In genomic region chr6:43716099-43716498, GRCh38 we compare ENCODE assay signal across 16 cellular contexts. TPM values are rescaled to one million over a fixed set of nuclear protein-coding genes. Genes with fewer than 3 reads are reported as not detected.
DNase-seq lines count a peak whose midpoint lies in the region; ATAC-seq, FAIRE-seq and TF ChIP-seq lines count a peak whose summit lies in the region.
"Had no signal": no experiment of that assay in that cellular context is flagged by ENCODE, and none has a peak within 500 bp of the region (broad histone marks: within the 10 kb centered on the region; RNA-seq: fewer than 3 reads in every experiment).

No MANE protein-coding gene starts in this region.

- in situ Hi-C loops in K562 (cut with MboI): no loop called here

- TF ChIP-seq EP300 in K562 (IDR thresholded peaks at IDR 0.05; ENCODE audit: low read length): no peak

- WGBS in K562 (ENCODE audit: insufficient coverage, low coverage, missing lambda C conversion rate): 53% methylated on average over 9 of the region's 9 CpGs
- WGBS in aorta, 2 donors: 17 to 27% methylated on average over 8 to 9 of the region's 9 CpGs

- peaks cover 26 to 28% of the 10 kb centered on the region in 2 experiments for H3K4me1 ChIP-seq in K562 (replicated peaks in 1 of 2; ENCODE audit: control insufficient read depth in 2 of 2, insufficient read depth in 2 of 2, low read length in 2 of 2)
- H3K4me1 ChIP-seq in left lung: peaks cover 0 to 10% of the 10 kb centered on the region in 2 donors
- H3K4me1 ChIP-seq in aorta (ENCODE audit: control insufficient read depth in 1 of 2, insufficient read depth in 2 of 2, low read length in 2 of 2): no peaks in the 10 kb centered on the region

- CTCF ChIA-PET in K562 (lab: Yijun Ruan, JAX; ENCODE audit: low intra/inter-chr PET ratio): no interaction called here

- H3K4me2 ChIP-seq in K562 (ENCODE audit: insufficient read depth, low read length): no peak overlapping the region

- H3K4me3 Mint-ChIP-seq in T-helper 2 cell treated with Interferon-gamma antibody and Interleukin-4, amounts not matched to agents 5 μg/mL and 100 μg/mL, for 36 hours: no peak overlapping the region
- H3K4me3 Mint-ChIP-seq: activated CD8-positive, alpha-beta T cell treated with anti-CD3 and anti-CD28 coated beads, Interleukin-2, amount 10 ng/mL, durations not matched to agents 7 days and 5 days; central memory CD8-positive, alpha-beta T cell had no signal

- no peak overlapping the region for H2AFZ ChIP-seq in K562 (ENCODE audit: low read depth, low read length)

- peak overlapping the region in 1 of 2 experiments; percentile 37; a peak in 2 of 4 replicates for H3K9ac ChIP-seq in K562 (ENCODE audit: insufficient read depth in 1 of 2, low read depth in 2 of 2, low read length in 2 of 2)

- H3K4me1 Mint-ChIP-seq in T-helper 2 cell treated with Interferon-gamma antibody and Interleukin-4, amounts not matched to agents 5 μg/mL and 100 μg/mL, for 36 hours (ENCODE audit: low read depth): peaks cover 2% of the 10 kb centered on the region
- H3K4me1 Mint-ChIP-seq: central memory CD8-positive, alpha-beta T cell had no signal

- H3K36me3 Mint-ChIP-seq in T-helper 2 cell treated with Interferon-gamma antibody and Interleukin-4, amounts not matched to agents 5 μg/mL and 100 μg/mL, for 36 hours (ENCODE audit: low read depth): no peaks in the 10 kb centered on the region
- H3K36me3 Mint-ChIP-seq: stimulated activated naive B cell treated with anti-CD40 and anti-IgM and Interleukin-4, amounts not matched to agents 10 μg/mL and 1 μg/mL and 100 μg/mL, for 72 hours had no signal

- no peaks in the 10 kb centered on the region for H4K20me1 ChIP-seq in K562 (replicated peaks; ENCODE audit: control insufficient read depth, insufficient read depth, low read length)

- no peaks in the 10 kb centered on the region for H3K79me2 ChIP-seq in K562 (ENCODE audit: control insufficient read depth, insufficient read depth, low read length)

- DNase-seq in Right ventricle myocardium inferior (ENCODE audit: missing footprints) (no peak), cardiac septum (ENCODE audit: low spot score) (no peak), K562 (ENCODE audit: extremely low read depth in 1 of 4, low spot score in 3 of 4) (no peak), left lung (no peak), aorta (peak; percentile 79 to 80), left lobe of liver (ENCODE audit: low spot score) (no peak)
- DNase-seq in T-helper 2 cell treated with Interferon-gamma antibody and Interleukin-4, amounts not matched to agents 5 μg/mL and 100 μg/mL, for 36 hours (ENCODE audit: low spot score): no peak
- DNase-seq: activated CD8-positive, alpha-beta T cell treated with anti-CD3 and anti-CD28 coated beads, Interleukin-2, amount 10 ng/mL, durations not matched to agents 7 days and 5 days; activated gamma-delta T cell; PC-3; stimulated activated CD4-positive, alpha-beta T cell treated with anti-CD3 and anti-CD28 coated beads, Interleukin-4, amount 100 ng/mL, for 4 hours; stimulated activated naive B cell treated with anti-CD40 and anti-IgM and Interleukin-4, amounts not matched to agents 10 μg/mL and 1 μg/mL and 100 μg/mL, for 72 hours; T-helper 9 cell had no signal

- H3K27me3 ChIP-seq in K562 (ENCODE audit: control insufficient read depth in 2 of 2, insufficient read depth in 2 of 2, low read length in 2 of 2): no peaks in the 10 kb centered on the region
- H3K27me3 ChIP-seq in left lung: peaks cover 0 to 18% of the 10 kb centered on the region in 2 donors
- no peaks in the 10 kb centered on the region for H3K27me3 ChIP-seq in aorta (ENCODE audit: control insufficient read depth in 1 of 2, insufficient read depth in 2 of 2, low read length in 1 of 2)

- peaks cover 13% of the 10 kb centered on the region for H3K27me3 Mint-ChIP-seq in T-helper 2 cell treated with Interferon-gamma antibody and Interleukin-4, amounts not matched to agents 5 μg/mL and 100 μg/mL, for 36 hours (ENCODE audit: low read depth)

- H3K4me3 ChIP-seq in K562 (no peak overlapping the region), left lung (no peak overlapping the region), aorta (ENCODE audit: low read length in 2 of 2) (no peak overlapping the region)

- no peaks in the 10 kb centered on the region for H3K9me1 ChIP-seq in K562 (ENCODE audit: control insufficient read depth, insufficient read depth, low read length)

- TF ChIP-seq POLR2A in K562 (conservative IDR thresholded peaks at IDR 0.05): no peak

- H3K36me3 ChIP-seq in K562 (ENCODE audit: control insufficient read depth, insufficient read depth, low read length) (no peaks in the 10 kb centered on the region), left lung (no peaks in the 10 kb centered on the region), aorta (ENCODE audit: control insufficient read depth in 1 of 2, insufficient read depth in 2 of 2, low read length in 1 of 2) (no peaks in the 10 kb centered on the region)

- H3K27ac ChIP-seq in K562 (ENCODE audit: extremely low read depth, low read depth, low read length): no peak overlapping the region
- H3K27ac ChIP-seq in left lung: no peak overlapping the region
- H3K27ac ChIP-seq in aorta (ENCODE audit: low read depth in 1 of 2, low read length in 2 of 2): no peak overlapping the region
- H3K27ac ChIP-seq: epithelial cell of prostate had no signal

- no TSS peak for BruUV-seq in K562 (replicated peaks; lab: Mats Ljungman, UMichigan)

- TF ChIP-seq CTCF in K562 (IDR thresholded peaks at IDR 0.05 in 2 of 3, conservative IDR thresholded peaks at IDR 0.05 in 1 of 3; ENCODE audit: insufficient read depth in 2 of 3, low read depth in 1 of 3, low read length in 3 of 3) (no peak), left lung (IDR thresholded peaks at IDR 0.05) (no peak)

- intact Hi-C loops in Right ventricle myocardium inferior (cut with DNase I) (no loop called here), cardiac septum (cut with DNase I) (loop anchor here (5.0 kb wide), 1 partner anchor 34 kb away; no protein-coding TSS in a partner anchor), K562 (cut with micrococcal nuclease) (no loop called here), left lung (cut with DNase I) (no loop called here), aorta (cut with DNase I) (no loop called here)

- TF ChIP-seq RAD21 in K562 (CRISPR knock-in tag; conservative IDR thresholded peaks at IDR 0.05 in 1 of 2, IDR thresholded peaks at IDR 0.05 in 1 of 2): no peak

- H3K9me3 Mint-ChIP-seq in T-helper 2 cell treated with Interferon-gamma antibody and Interleukin-4, amounts not matched to agents 5 μg/mL and 100 μg/mL, for 36 hours: no peaks in the 10 kb centered on the region
- H3K9me3 Mint-ChIP-seq: central memory CD8-positive, alpha-beta T cell; stimulated activated naive B cell treated with anti-CD40 and anti-IgM and Interleukin-4, amounts not matched to agents 10 μg/mL and 1 μg/mL and 100 μg/mL, for 72 hours had no signal

- POLR2A ChIA-PET in K562 (lab: Yijun Ruan, JAX): interaction anchor here (0.6 to 2.9 kb wide), 4 partner anchors 9 to 557 kb away, joined by 3 to 17 read pairs (median 4); partner anchors contain the start of gene GTPBP2

- ATAC-seq in Right ventricle myocardium inferior (peak; percentile 47), K562 (no peak), left lung (peak; percentile 14), aorta (ENCODE audit: low FRiP score) (no peak), left lobe of liver (no peak), HG03097 (IDR thresholded peaks at IDR 0.05; ENCODE audit: low FRiP score, unreplicated experiment) (no peak)
- ATAC-seq: activated CD8-positive, alpha-beta T cell treated with anti-CD3 and anti-CD28 coated beads, Interleukin-2, amount 10 ng/mL, durations not matched to agents 7 days and 5 days; PC-3 had no signal

- H3K27ac Mint-ChIP-seq in T-helper 2 cell treated with Interferon-gamma antibody and Interleukin-4, amounts not matched to agents 5 μg/mL and 100 μg/mL, for 36 hours: no peak overlapping the region
- H3K27ac Mint-ChIP-seq: activated CD8-positive, alpha-beta T cell treated with anti-CD3 and anti-CD28 coated beads, Interleukin-2, amount 10 ng/mL, durations not matched to agents 7 days and 5 days; stimulated activated naive B cell treated with anti-CD40 and anti-IgM and Interleukin-4, amounts not matched to agents 10 μg/mL and 1 μg/mL and 100 μg/mL, for 72 hours had no signal

- H3K9me3 ChIP-seq in K562 (replicated peaks; ENCODE audit: control insufficient read depth, insufficient read depth, low read depth, low read length) (no peaks in the 10 kb centered on the region), left lung (no peaks in the 10 kb centered on the region), aorta (ENCODE audit: control insufficient read depth, low read length) (no peaks in the 10 kb centered on the region)

- no peak for FAIRE-seq in K562 (lab: Jason Lieb, UNC)

RNA-seq across cellular contexts. Expression of gene MRPS18A, which starts 28.5 kb away (rescaled TPM):
- total RNA-seq in Right ventricle myocardium inferior (43.1 TPM), cardiac septum (38.4 TPM), K562 (2014; rRNA removed) (130 and 161 TPM in 2 replicates), K562 (2014; rRNA removed; fragmentation: Illumina TruSeq; extraction: Trizol) (63.9 and 87.5 TPM in 2 replicates), K562 (2015; rRNA removed; fragmentation: Illumina TruSeq; extraction: Trizol) (115 and 119 TPM in 2 replicates), K562 (2021) (102 and 104 TPM in 2 replicates), left lung (10 to 100 TPM; 27.0 to 32.5 TPM), aorta (10 to 100 TPM; 26.1 to 26.5 TPM), left lobe of liver (26.6 TPM)
- 30.9 and 95.8 TPM in 2 replicates for total RNA-seq in K562 (2011; cell fraction: chromatin; rRNA removed; ENCODE audit: low replicate concordance)
- 81.3 and 96.7 TPM in 2 replicates for total RNA-seq in K562 (2011; cell fraction: nucleolus; rRNA removed)
- total RNA-seq in K562 (2011; cell fraction: nucleoplasm; rRNA removed): 48.8 and 57.7 TPM in 2 replicates
- polyA plus RNA-seq in K562 (2011; rRNA removed) (104 and 112 TPM in 2 replicates), K562 (2014; fragmentation: Illumina TruSeq; extraction: Trizol) (159 and 185 TPM in 2 replicates), K562 (2014; fragmentation: Nextera tagmentation; extraction: Ambion mirVana) (100 to 1,000 TPM; 204 to 243 TPM), K562 (2014; rRNA removed) (125 and 133 TPM in 2 replicates), aorta (10 to 100 TPM; 41.8 to 50.2 TPM)
- polyA plus RNA-seq in K562 (2011; cell fraction: cytosol; rRNA removed): 155 and 252 TPM in 2 replicates
- polyA plus RNA-seq in K562 (2011; cell fraction: nucleus; rRNA removed): 54.3 and 56.2 TPM in 2 replicates
- polyA plus RNA-seq in K562 (2012): 113 and 127 TPM in 2 replicates
- polyA minus RNA-seq in K562 (2011; rRNA and poly(A)+ RNA removed): 78.1 and 100 TPM in 2 replicates
- polyA minus RNA-seq in K562 (2011; cell fraction: cytosol; rRNA and poly(A)+ RNA removed): 41.0 and 52.2 TPM in 2 replicates
- 41.9 and 47.8 TPM in 2 replicates for polyA minus RNA-seq in K562 (2011; cell fraction: nucleus; rRNA and poly(A)+ RNA removed)

RNA-seq across cellular contexts. Expression of gene VEGFA, which starts 53.9 kb away (rescaled TPM):
- total RNA-seq in Right ventricle myocardium inferior (242 TPM), cardiac septum (233 TPM), K562 (2014; rRNA removed) (124 and 144 TPM in 2 replicates), K562 (2014; rRNA removed; fragmentation: Illumina TruSeq; extraction: Trizol) (66.5 and 70.7 TPM in 2 replicates), K562 (2015; rRNA removed; fragmentation: Illumina TruSeq; extraction: Trizol) (25.8 and 27.0 TPM in 2 replicates), K562 (2021) (131 and 159 TPM in 2 replicates), left lung (100 to 1,000 TPM; 147 to 154 TPM), aorta (100 to 1,000 TPM; 107 to 247 TPM), left lobe of liver (135 TPM)
- total RNA-seq in K562 (2011; cell fraction: chromatin; rRNA removed; ENCODE audit: low replicate concordance): 511 and 945 TPM in 2 replicates
- total RNA-seq in K562 (2011; cell fraction: nucleolus; rRNA removed): 536 and 553 TPM in 2 replicates
- 559 and 592 TPM in 2 replicates for total RNA-seq in K562 (2011; cell fraction: nucleoplasm; rRNA removed)
- polyA plus RNA-seq in K562 (2011; rRNA removed) (271 and 467 TPM in 2 replicates), K562 (2014; fragmentation: Illumina TruSeq; extraction: Trizol) (134 and 172 TPM in 2 replicates), K562 (2014; fragmentation: Nextera tagmentation; extraction: Ambion mirVana) (10 to 100 TPM; 14.0 to 16.0 TPM), K562 (2014; rRNA removed) (179 and 182 TPM in 2 replicates), aorta (1 to 10 TPM; 7.6 to 8.0 TPM)
- polyA plus RNA-seq in K562 (2011; cell fraction: cytosol; rRNA removed): 222 and 346 TPM in 2 replicates
- polyA plus RNA-seq in K562 (2011; cell fraction: nucleus; rRNA removed): 1,880 and 1,961 TPM in 2 replicates
- 112 and 555 TPM in 2 replicates for polyA plus RNA-seq in K562 (2012)
- polyA minus RNA-seq in K562 (2011; rRNA and poly(A)+ RNA removed): 359 and 374 TPM in 2 replicates
- polyA minus RNA-seq in K562 (2011; cell fraction: cytosol; rRNA and poly(A)+ RNA removed): 79.8 and 123 TPM in 2 replicates
- polyA minus RNA-seq in K562 (2011; cell fraction: nucleus; rRNA and poly(A)+ RNA removed): 310 and 397 TPM in 2 replicates

Comparison
In these comparisons a context has a peak if more than half of its experiments do, and no peak if none do; other contexts are left out.
1. ATAC-seq: peak in Right ventricle myocardium inferior (single experiment) and left lung (single experiment); none in K562 (single experiment), aorta (single experiment), left lobe of liver (single experiment) and HG03097 (single experiment).
2. DNase-seq: peak in aorta (2 of 2); none in Right ventricle myocardium inferior (single experiment), cardiac septum (single experiment), K562 (0 of 4), left lung (0 of 2), left lobe of liver (single experiment) and T-helper 2 cell treated with Interferon-gamma antibody and Interleukin-4, amounts not matched to agents 5 μg/mL and 100 μg/mL, for 36 hours (single experiment).